26 cellular contexts compared by ENCODE assay signal in genomic region chr1:76942549-76942948, GRCh38.
DNase-seq lines count a peak whose midpoint lies in the region; ATAC-seq and TF ChIP-seq lines count a peak whose summit lies in the region.
"Had no signal": no experiment of that assay in that cellular context is flagged by ENCODE, and none has a peak within 500 bp of the region (broad histone marks: within the 10 kb centered on the region; RNA-seq: fewer than 3 reads in every experiment).

No MANE protein-coding gene starts in this region.

- intact Hi-C loops in right cardiac atrium (cut with DNase I) (no loop called here), left ventricle myocardium superior (cut with micrococcal nuclease) (no loop called here)

- H3K36me3 ChIP-seq in BE2C (no peaks in the 10 kb centered on the region), brain microvascular endothelial cell (replicated peaks) (no peaks in the 10 kb centered on the region), neural progenitor cell (no peaks in the 10 kb centered on the region)
- H3K36me3 ChIP-seq: spleen had no signal

- DNase-seq in BE2C (peak; percentile 12), M059J (ENCODE audit: low read depth) (peak; percentile 84), brain microvascular endothelial cell (peak; percentile 51), hepatic stellate cell (ENCODE audit: low spot score) (peak; percentile 8), neural progenitor cell (ENCODE audit: low spot score) (no peak), right cardiac atrium (no peak), left ventricle myocardium superior (no peak)
- no peak for DNase-seq in stimulated activated CD8-positive, alpha-beta memory T cell treated with anti-CD3 and anti-CD28 coated beads, Interleukin-4, amount 100 ng/mL, for 48 hours
- DNase-seq: activated CD4-positive, alpha-beta T cell treated with anti-CD3 and anti-CD28 coated beads, Interleukin-2, amount 10 ng/mL, durations not matched to agents 24 days and 14 days; activated naive CD4-positive, alpha-beta T cell treated with anti-CD3 and anti-CD28 coated beads for 36 hours; activated T-cell treated with anti-CD3 and anti-CD28 coated beads, Interleukin-2, amount 50 U/mL, for 72 hours; amniotic stem cell; central memory CD4-positive, alpha-beta T cell; mesendoderm; naive B cell; NCI-H1092 treated with DMSO at 0.1 percent for 48 hours; NCI-H187 treated with DMSO at 0.1 percent for 48 hours; NCI-H2227 treated with DMSO at 0.1 percent for 48 hours; NCI-H748 treated with DMSO at 0.1 percent for 48 hours; nucleus accumbens; spleen; stimulated activated CD4-positive, alpha-beta T cell treated with anti-CD3 and anti-CD28 coated beads, Interleukin-2, amount 100 ng/mL, for 48 hours; stimulated activated naive CD8-positive, alpha-beta T cell treated with anti-CD3 and anti-CD28 coated beads, Interleukin-15, Interleukin-2, amounts not matched to agents 100 U/mL and 50 U/mL, for 24 hours had no signal

- 0 out of 2 replicates have a peak, but pooled peaks cover 2% of the 10 kb centered on the region for H3K4me1 ChIP-seq in BE2C
- peaks cover 29% of the 10 kb centered on the region for H3K4me1 ChIP-seq in neural progenitor cell
- no peaks in the 10 kb centered on the region for H3K4me1 ChIP-seq in right cardiac atrium (ENCODE audit: control insufficient read depth, insufficient read depth, low read length)
- H3K4me1 ChIP-seq: spleen had no signal

- TF ChIP-seq CTCF in BE2C (IDR thresholded peaks at IDR 0.05; ENCODE audit: low read depth, low read length): no peak
- no peak for TF ChIP-seq CTCF in brain microvascular endothelial cell (IDR thresholded peaks at IDR 0.05; ENCODE audit: low read depth, low read length, missing control alignments)
- TF ChIP-seq CTCF in neural progenitor cell (IDR thresholded peaks at IDR 0.05): no peak

- no peaks in the 10 kb centered on the region for H3F3A ChIP-seq in neural progenitor cell (ENCODE audit: low read depth)

- H2AFZ ChIP-seq in neural progenitor cell (replicated peaks): no peak overlapping the region

- H3K9me3 ChIP-seq in BE2C (no peaks in the 10 kb centered on the region), neural progenitor cell (ENCODE audit: low read depth) (no peaks in the 10 kb centered on the region), right cardiac atrium (ENCODE audit: control insufficient read depth, low read length) (no peaks in the 10 kb centered on the region)
- H3K9me3 ChIP-seq: spleen had no signal

- H3K27me3 ChIP-seq in BE2C (no peaks in the 10 kb centered on the region), brain microvascular endothelial cell (replicated peaks) (no peaks in the 10 kb centered on the region), neural progenitor cell (no peaks in the 10 kb centered on the region), right cardiac atrium (ENCODE audit: control insufficient read depth, insufficient read depth) (no peaks in the 10 kb centered on the region)
- H3K27me3 ChIP-seq: spleen had no signal

- ATAC-seq in right cardiac atrium (no peak), left ventricle myocardium superior (no peak)
- ATAC-seq: activated T-cell treated with anti-CD3 and anti-CD28 coated beads, Interleukin-2, amount 50 U/mL, for 72 hours had no signal

- H3K4me3 ChIP-seq in BE2C (ENCODE audit: low read depth, low read length) (no peak overlapping the region), brain microvascular endothelial cell (ENCODE audit: low read depth, low read length) (no peak overlapping the region), neural progenitor cell (no peak overlapping the region), right cardiac atrium (ENCODE audit: low read length) (no peak overlapping the region)
- H3K4me3 ChIP-seq: SK-N-MC, spleen had no signal

- H3K9me3 Mint-ChIP-seq in neural progenitor cell: no peaks in the 10 kb centered on the region
- H3K9me3 Mint-ChIP-seq: activated CD4-positive, alpha-beta T cell treated with anti-CD3 and anti-CD28 coated beads, Interleukin-2, amount 10 ng/mL, durations not matched to agents 24 days and 14 days; activated naive CD4-positive, alpha-beta T cell treated with anti-CD3 and anti-CD28 coated beads for 36 hours; activated T-cell treated with anti-CD3 and anti-CD28 coated beads, Interleukin-2, amount 50 U/mL, for 72 hours; naive B cell had no signal

- H3K27me3 Mint-ChIP-seq in neural progenitor cell (ENCODE audit: insufficient read depth, low read depth): no peaks in the 10 kb centered on the region
- H3K27me3 Mint-ChIP-seq: naive B cell had no signal

- H3K27ac Mint-ChIP-seq in neural progenitor cell: no peak overlapping the region
- H3K27ac Mint-ChIP-seq: activated CD4-positive, alpha-beta T cell treated with anti-CD3 and anti-CD28 coated beads, Interleukin-2, amount 10 ng/mL, durations not matched to agents 24 days and 14 days; activated naive CD4-positive, alpha-beta T cell treated with anti-CD3 and anti-CD28 coated beads for 36 hours; activated T-cell treated with anti-CD3 and anti-CD28 coated beads, Interleukin-2, amount 50 U/mL, for 72 hours had no signal

- no peak overlapping the region for H3K4me3 Mint-ChIP-seq in neural progenitor cell
- H3K4me3 Mint-ChIP-seq: activated CD4-positive, alpha-beta T cell treated with anti-CD3 and anti-CD28 coated beads, Interleukin-2, amount 10 ng/mL, durations not matched to agents 24 days and 14 days; activated naive CD4-positive, alpha-beta T cell treated with anti-CD3 and anti-CD28 coated beads for 36 hours; activated T-cell treated with anti-CD3 and anti-CD28 coated beads, Interleukin-2, amount 50 U/mL, for 72 hours; naive B cell had no signal

- H4K20me1 ChIP-seq in neural progenitor cell (ENCODE audit: low read depth): no peaks in the 10 kb centered on the region

- H3K36me3 Mint-ChIP-seq in neural progenitor cell: peaks cover 22% of the 10 kb centered on the region
- H3K36me3 Mint-ChIP-seq: naive B cell had no signal

- H3K4me1 Mint-ChIP-seq in neural progenitor cell: peaks cover 28% of the 10 kb centered on the region
- H3K4me1 Mint-ChIP-seq: activated CD4-positive, alpha-beta T cell treated with anti-CD3 and anti-CD28 coated beads, Interleukin-2, amount 10 ng/mL, durations not matched to agents 24 days and 14 days; naive B cell had no signal

- H3K4me2 ChIP-seq in neural progenitor cell: no peak overlapping the region

- no peak overlapping the region for H3K9ac ChIP-seq in neural progenitor cell

- H3K27ac ChIP-seq in brain microvascular endothelial cell: no peak overlapping the region
- no peak overlapping the region for H3K27ac ChIP-seq in neural progenitor cell
- H3K27ac ChIP-seq in right cardiac atrium (ENCODE audit: low read length): no peak overlapping the region
- H3K27ac ChIP-seq: RWPE1, SK-N-MC, spleen, VCaP had no signal

- 50% methylated on average over 2 of the region's 2 CpGs for WGBS in right cardiac atrium

- in situ Hi-C loops in brain microvascular endothelial cell (cut with HindIII; ENCODE audit: low pct_ligation_motif_present, low sequenced_read_pairs): no loop called here

- no peaks in the 10 kb centered on the region for H3K79me2 ChIP-seq in neural progenitor cell (ENCODE audit: low read depth)

Comparison
In these comparisons a context has a peak if more than half of its experiments do, and no peak if none do; other contexts are left out.
1. DNase-seq: peak in BE2C (single experiment), M059J (single experiment), brain microvascular endothelial cell (single experiment) and hepatic stellate cell (single experiment); none in neural progenitor cell (single experiment), right cardiac atrium (0 of 3), stimulated activated CD8-positive, alpha-beta memory T cell treated with anti-CD3 and anti-CD28 coated beads, Interleukin-4, amount 100 ng/mL, for 48 hours (single experiment) and left ventricle myocardium superior (single experiment).